In genomic region chr10:46315071-46315860, GRCh38 we compare ENCODE assay signal across 15 cellular contexts. TPM values are rescaled to one million over a fixed set of nuclear protein-coding genes. Genes with fewer than 3 reads are reported as not detected.
DNase-seq lines count a peak whose midpoint lies in the region; ATAC-seq, FAIRE-seq and TF ChIP-seq lines count a peak whose summit lies in the region.
"Not testable (repeated sequence)": the region's sequence is repeated elsewhere in the genome, so short reads cannot be mapped to it uniquely, and the experiment has no call there.
"Had no signal": no experiment of that assay in that cellular context is flagged by ENCODE, and none has a peak within 500 bp of the region (broad histone marks: within the 10 kb centered on the region; RNA-seq: fewer than 3 reads in every experiment).

No MANE protein-coding gene starts in this region.

- not testable (repeated sequence) for H3K36me3 ChIP-seq in SJSA1, pancreas, upper lobe of left lung

- H3K27ac ChIP-seq in C4-2B (peak overlapping the region; percentile 77), SJSA1 (peak overlapping the region; percentile 69)
- H3K27ac ChIP-seq in pancreas, upper lobe of left lung: not testable (repeated sequence)

- H3K27me3 ChIP-seq in SJSA1 (replicated peaks); pancreas; upper lobe of left lung: not testable (repeated sequence)

- ATAC-seq in pancreas (peak in 3 of 4 donors; percentile 78 to 88 (median 85)), upper lobe of left lung (ENCODE audit: low FRiP score in 2 of 2) (peak; percentile 7 to 38)

- H3K4me1 ChIP-seq in SJSA1 (replicated peaks), result peaks cover 71% of the 10 kb centered on the region
- not testable (repeated sequence) for H3K4me1 ChIP-seq in pancreas, upper lobe of left lung

- DNase-seq in HS-5 (ENCODE audit: low read depth), result peak; percentile 26
- DNase-seq in SJSA1 (ENCODE audit: low read depth in 1 of 2, low spot score in 2 of 2), result peak; percentile 76 to 80
- DNase-seq in dedifferentiated amniotic fluid mesenchymal stem cell (ENCODE audit: extremely low spot score), result peak; percentile 51
- peak; percentile 73 for DNase-seq in hepatic stellate cell (ENCODE audit: low spot score)
- DNase-seq in lower leg skin (ENCODE audit: low spot score in 2 of 2), result peak; percentile 46 to 79
- DNase-seq in pancreas, result peak in 2 of 6 donors; percentile 31 to 37
- DNase-seq in upper lobe of left lung, result peak; percentile 45 to 64

- TF ChIP-seq EP300 in upper lobe of left lung (IDR thresholded peaks at IDR 0.05), result not testable (repeated sequence)

- intact Hi-C loops in lower leg skin (cut with DNase I; ENCODE audit: low total_unique reads); pancreas (cut with DNase I): not testable (repeated sequence)

- WGBS in lower leg skin, 2 donors, result 52 to 56% methylated on average over 6 to 9 of the region's 10 CpGs
- 54 to 60% methylated on average over 10 of the region's 10 CpGs for WGBS in pancreas, 2 donors
- WGBS in upper lobe of left lung, 2 donors, result 41 to 56% methylated on average over 3 to 7 of the region's 10 CpGs

- H3K9me3 ChIP-seq in SJSA1 (replicated peaks); pancreas; upper lobe of left lung: not testable (repeated sequence)

- FAIRE-seq in pancreas (lab: Jason Lieb, UNC), result not testable (repeated sequence)

- not testable (repeated sequence) for TF ChIP-seq POLR2A in lower leg skin (IDR thresholded peaks at IDR 0.05); upper lobe of left lung (IDR thresholded peaks at IDR 0.05)

- not testable (repeated sequence) for TF ChIP-seq CTCF in C4-2B (conservative IDR thresholded peaks at IDR 0.05); lower leg skin (IDR thresholded peaks at IDR 0.05); pancreas (IDR thresholded peaks at IDR 0.05); upper lobe of left lung (IDR thresholded peaks at IDR 0.05)

- not testable (repeated sequence) for H3K4me3 ChIP-seq in SJSA1; lower leg skin (ENCODE audit: low read depth, poor library complexity, severe bottlenecking); pancreas; upper lobe of left lung

RNA-seq across cellular contexts. Expression of gene ANTXRL, which starts 28.5 kb away (rescaled TPM):
- not detected in 2 replicates for total RNA-seq in SJSA1 (2014; rRNA removed; shearing (Covaris generic))
- total RNA-seq in lower leg skin (not detected), pancreas (not detected), upper lobe of left lung (not detected)
- polyA plus RNA-seq in pancreas, result under 1 TPM in 1 of 2 donors, not detected in 1; 0.15 TPM
- total RNA-seq: activated CD8-positive, alpha-beta memory T cell treated with anti-CD3 and anti-CD28 coated beads for 36 hours; activated naive CD4-positive, alpha-beta T cell treated with anti-CD3 and anti-CD28 coated beads, Interleukin-2, amount 50 U/mL, for 72 hours; esophagus squamous epithelium; left ventricle myocardium inferior; natural killer cell treated with Interleukin-12 subunit alpha and Interleukin-12 subunit beta and Interleukin-15 and Interleukin-18, amount 100 ng/mL, for 72 hours; ureter had no signal
- polyA plus RNA-seq: IgD-negative memory B cell had no signal
